Comparison of ENCODE assay signal across 1 cellular context in the genomic region with DNA sequence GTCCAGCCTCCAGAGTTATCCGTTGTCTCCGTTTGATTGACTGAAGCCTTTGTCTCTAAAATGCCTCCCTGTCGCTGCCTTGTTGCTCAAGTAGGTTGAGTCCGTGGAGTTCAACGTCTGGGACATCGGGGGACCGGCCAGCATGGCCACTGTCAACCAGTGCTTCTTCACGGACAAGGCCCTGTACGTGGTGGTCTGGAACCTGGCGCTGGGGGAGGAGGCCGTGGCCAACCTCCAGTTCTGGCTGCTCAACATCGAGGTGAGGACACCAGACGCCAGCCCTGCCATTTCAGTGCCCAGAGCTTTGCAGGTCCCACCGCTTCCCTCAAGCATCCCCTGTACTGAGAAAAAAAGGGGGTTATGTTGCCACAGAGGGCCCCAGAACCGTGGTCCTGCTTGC.
TF ChIP-seq lines count a peak whose summit lies in the region.

No MANE protein-coding gene starts in this region.

TF ChIP-seq in SK-N-SH treated with all-trans-retinoic acid at 6 μM for 48 hours, 23 proteins besides CTCF, POLR2A, EP300 and RAD21 (continued from another document):
- TF ChIP-seq TSHZ2 (CRISPR knock-in tag; IDR thresholded peaks at IDR 0.05) (no peak), ISL1 (CRISPR knock-in tag; IDR thresholded peaks at IDR 0.05) (no peak), ZNF8 (CRISPR knock-in tag; IDR thresholded peaks at IDR 0.05) (no peak), ZFP30 (CRISPR knock-in tag; IDR thresholded peaks at IDR 0.05) (no peak), RARB (CRISPR knock-in tag; IDR thresholded peaks at IDR 0.05) (no peak), ZFP3 (CRISPR knock-in tag; IDR thresholded peaks at IDR 0.05) (no peak), ZNF70 (CRISPR knock-in tag; IDR thresholded peaks at IDR 0.05) (no peak), ARNTL (CRISPR knock-in tag; IDR thresholded peaks at IDR 0.05; ENCODE audit: borderline replicate concordance, low read depth) (no peak), ZC3H10 (CRISPR knock-in tag; IDR thresholded peaks at IDR 0.05) (no peak)
- TF ChIP-seq, protein P1, sequence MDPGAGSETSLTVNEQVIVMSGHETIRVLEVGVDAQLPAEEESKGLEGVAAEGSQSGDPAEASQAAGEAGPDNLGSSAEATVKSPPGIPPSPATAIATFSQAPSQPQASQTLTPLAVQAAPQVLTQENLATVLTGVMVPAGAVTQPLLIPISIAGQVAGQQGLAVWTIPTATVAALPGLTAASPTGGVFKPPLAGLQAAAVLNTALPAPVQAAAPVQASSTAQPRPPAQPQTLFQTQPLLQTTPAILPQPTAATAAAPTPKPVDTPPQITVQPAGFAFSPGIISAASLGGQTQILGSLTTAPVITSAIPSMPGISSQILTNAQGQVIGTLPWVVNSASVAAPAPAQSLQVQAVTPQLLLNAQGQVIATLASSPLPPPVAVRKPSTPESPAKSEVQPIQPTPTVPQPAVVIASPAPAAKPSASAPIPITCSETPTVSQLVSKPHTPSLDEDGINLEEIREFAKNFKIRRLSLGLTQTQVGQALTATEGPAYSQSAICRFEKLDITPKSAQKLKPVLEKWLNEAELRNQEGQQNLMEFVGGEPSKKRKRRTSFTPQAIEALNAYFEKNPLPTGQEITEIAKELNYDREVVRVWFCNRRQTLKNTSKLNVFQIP (CRISPR knock-in tag; IDR thresholded peaks at IDR 0.05; ENCODE audit: borderline replicate concordance, low read depth) = no peak
